9 cellular contexts compared by ENCODE assay signal in genomic region chr10:117217196-117217761, GRCh38. TPM values are rescaled to one million over a fixed set of nuclear protein-coding genes. Genes with fewer than 3 reads are reported as not detected.
A peak's percentile ranks its signal among the peaks of the same experiment; 100 is the strongest.
DNase-seq lines count a peak whose midpoint lies in the region; ATAC-seq and TF ChIP-seq lines count a peak whose summit lies in the region.
"Had no signal": no experiment of that assay in that cellular context is flagged by ENCODE, and none has a peak within 500 bp of the region (broad histone marks: within the 10 kb centered on the region; RNA-seq: fewer than 3 reads in every experiment).

No MANE protein-coding gene starts in this region.

- H3K18ac ChIP-seq in mesendoderm (ENCODE audit: low read length), result no peak overlapping the region

- no peak overlapping the region for H2AFZ ChIP-seq in OCI-LY3 (ENCODE audit: low read depth, low read length)
- H2AFZ ChIP-seq in mammary epithelial cell (ENCODE audit: low read depth, low read length), result peak overlapping the region; percentile 97

- no peak overlapping the region for H4K8ac ChIP-seq in mesendoderm (ENCODE audit: low read depth, low read length)

- BruUV-seq in mammary epithelial cell (replicated peaks; lab: Mats Ljungman, UMichigan), result no TSS peak

- H3K4me2 ChIP-seq in OCI-LY3 (ENCODE audit: low read length) (0 out of 2 replicates have a peak overlapping the region, but pooled peaks have one; percentile 72), mammary epithelial cell (ENCODE audit: insufficient read depth, low read depth, low read length) (peak overlapping the region; percentile 98), mesendoderm (ENCODE audit: low read length) (peak overlapping the region; percentile 53)

- H3K56ac ChIP-seq in mesendoderm (ENCODE audit: low read length), result peak overlapping the region; percentile 83

- no peaks in the 10 kb centered on the region for H3K79me2 ChIP-seq in OCI-LY3 (ENCODE audit: low read length)
- H3K79me2 ChIP-seq in mammary epithelial cell (ENCODE audit: insufficient read depth, low read length), result no peaks in the 10 kb centered on the region
- no peaks in the 10 kb centered on the region for H3K79me2 ChIP-seq in mesendoderm (ENCODE audit: control insufficient read depth, insufficient read depth, low read length)

- no peak for TF ChIP-seq POLR2A in uterus (IDR thresholded peaks at IDR 0.05)

- in situ Hi-C loops in mammary epithelial cell (cut with MboI; ENCODE audit: low sequenced_read_pairs in 2 of 2), result loop anchor here in 1 of 2 donors (5.0 to 25.0 kb wide), 2 partner anchors 100 to 1020 kb away; no protein-coding TSS in a partner anchor

- H3K9ac ChIP-seq in OCI-LY3 (ENCODE audit: low read length), result no peak overlapping the region
- no peak overlapping the region for H3K9ac ChIP-seq in mammary epithelial cell (ENCODE audit: insufficient read depth, low read length)
- H3K9ac ChIP-seq in mesendoderm (ENCODE audit: low read length), result peak overlapping the region; percentile 47

- H3K4ac ChIP-seq in mesendoderm (ENCODE audit: low read depth, low read length), result no peak overlapping the region

- DNase-seq in GM03348 (ENCODE audit: low spot score) (peak; percentile 42), mammary epithelial cell (no peak), mesendoderm (peak; percentile 77), uterus (no peak), medulla oblongata (ENCODE audit: extremely low spot score) (no peak)

- H3K4me3 ChIP-seq in OCI-LY3 (ENCODE audit: low read length) (no peak overlapping the region), mammary epithelial cell (replicated peaks in 1 of 3; ENCODE audit: insufficient read depth in 1 of 3, low read depth in 2 of 3, low read length in 3 of 3) (peak overlapping the region; percentile 51 to 68 (median 56)), mesendoderm (ENCODE audit: low read length) (no peak overlapping the region), uterus (peak overlapping the region; percentile 25 to 33)

- no peak overlapping the region for H2AK5ac ChIP-seq in mesendoderm (ENCODE audit: low read length)

- H3K36me3 ChIP-seq in OCI-LY3 (replicated peaks; ENCODE audit: low read depth, low read length) (no peaks in the 10 kb centered on the region), mammary epithelial cell (ENCODE audit: insufficient read depth, low read length) (no peaks in the 10 kb centered on the region), mesendoderm (ENCODE audit: control insufficient read depth, insufficient read depth, low read length) (no peaks in the 10 kb centered on the region), uterus (no peaks in the 10 kb centered on the region)

- no peaks in the 10 kb centered on the region for H4K20me1 ChIP-seq in OCI-LY3 (ENCODE audit: insufficient read depth, low read length)
- H4K20me1 ChIP-seq in mammary epithelial cell (ENCODE audit: insufficient read depth, low read length), result no peaks in the 10 kb centered on the region

- H4K5ac ChIP-seq in mesendoderm (ENCODE audit: low read length), result no peak overlapping the region

- H2BK15ac ChIP-seq in mesendoderm (replicated peaks; ENCODE audit: low read depth), result no peak overlapping the region

- 32% methylated on average over 16 of the region's 22 CpGs for WGBS in mammary epithelial cell (ENCODE audit: low coverage, missing lambda C conversion rate)
- no CpG with 5 or more reads among the region's 22 CpGs for WGBS in mesendoderm (ENCODE audit: extremely low coverage, insufficient coverage, low lambda C conversion rate)

- intact Hi-C loops in mammary epithelial cell (cut with micrococcal nuclease) (loop anchor here (2.0 to 10.0 kb wide), 3 partner anchors 158 to 1028 kb away; partner anchors contain the start of gene PDZD8), uterus (cut with DNase I; ENCODE audit: low total_unique reads) (no loop called here)

- H3K27ac ChIP-seq in OCI-LY3 (ENCODE audit: low read length) (no peak overlapping the region), mammary epithelial cell (ENCODE audit: insufficient read depth, low read depth, low read length) (no peak overlapping the region), mesendoderm (ENCODE audit: low read depth, low read length) (no peak overlapping the region), uterus (no peak overlapping the region)
- H3K27ac ChIP-seq: VCaP had no signal

- CTCF ChIA-PET in mammary epithelial cell (lab: Charles Lee; ENCODE audit: low non-redundant PET), result interaction anchor here (0.6 to 1.9 kb wide), 3 partner anchors 102 to 286 kb away, joined by 9 to 18 read pairs (median 17); no protein-coding TSS in a partner anchor

- H2BK120ac ChIP-seq in mesendoderm (ENCODE audit: low read depth, low read length), result no peak overlapping the region

- H2BK5ac ChIP-seq in mesendoderm (ENCODE audit: low read length), result no peak overlapping the region

- H3K4me1 ChIP-seq in OCI-LY3 (ENCODE audit: low read length), result no peaks in the 10 kb centered on the region
- peaks cover 18% of the 10 kb centered on the region for H3K4me1 ChIP-seq in mammary epithelial cell (ENCODE audit: insufficient read depth, low read length)
- no peaks in the 10 kb centered on the region for H3K4me1 ChIP-seq in mesendoderm (ENCODE audit: control insufficient read depth, low read depth, low read length)
- peaks cover 0 to 3% of the 10 kb centered on the region in 2 donors for H3K4me1 ChIP-seq in uterus

- TF ChIP-seq CTCF in OCI-LY3 (IDR thresholded peaks at IDR 0.05; ENCODE audit: low read depth, low read length) (no peak), mammary epithelial cell (conservative IDR thresholded peaks at IDR 0.05 in 1 of 2, IDR thresholded peaks at IDR 0.05 in 1 of 2; ENCODE audit: extremely low read depth in 1 of 2, insufficient read depth in 1 of 2, low read depth in 1 of 2, low read length in 2 of 2) (no peak), uterus (IDR thresholded peaks at IDR 0.05) (no peak)

- ATAC-seq in GM21723 (IDR thresholded peaks at IDR 0.05; ENCODE audit: unreplicated experiment), result peak; percentile 54
- no peak for ATAC-seq in HG03108 (IDR thresholded peaks at IDR 0.05; ENCODE audit: unreplicated experiment)

- H3K27me3 ChIP-seq in OCI-LY3 (ENCODE audit: low read depth, low read length) (0 out of 2 replicates have a peak, but pooled peaks cover 6% of the 10 kb centered on the region), mammary epithelial cell (ENCODE audit: insufficient read depth, low read length) (no peaks in the 10 kb centered on the region), mesendoderm (ENCODE audit: insufficient read depth, low read length, poor library complexity) (no peaks in the 10 kb centered on the region), uterus (no peaks in the 10 kb centered on the region)

- dilution Hi-C loops in mammary epithelial cell (cut with HindIII; ENCODE audit: low sequenced_read_pairs), result no loop called here

- no peaks in the 10 kb centered on the region for H3K79me1 ChIP-seq in mesendoderm (ENCODE audit: low read length)

- H3K23ac ChIP-seq in mesendoderm (ENCODE audit: low read length), result no peak overlapping the region

- no peaks in the 10 kb centered on the region for H3K9me3 ChIP-seq in OCI-LY3 (ENCODE audit: insufficient read depth, low read length)
- no peaks in the 10 kb centered on the region for H3K9me3 ChIP-seq in mammary epithelial cell (replicated peaks; ENCODE audit: insufficient read depth, low read length)
- no peaks in the 10 kb centered on the region for H3K9me3 ChIP-seq in uterus

RNA-seq across cellular contexts. Expression of gene KCNK18, which starts 20.0 kb away (rescaled TPM):
- total RNA-seq in mammary epithelial cell, result not detected
- polyA plus RNA-seq in mammary epithelial cell, result not detected
- not detected for polyA minus RNA-seq in mammary epithelial cell
- polyA plus RNA-seq in mesendoderm (2013, experiment 1 of 2), result not detected
- polyA plus RNA-seq in mesendoderm (2013, experiment 2 of 2), result not detected
- not detected for total RNA-seq in uterus

RNA-seq across cellular contexts. Expression of gene SLC18A2, which starts 23.6 kb away (rescaled TPM):
- total RNA-seq in mammary epithelial cell, result under 1 TPM in 1 of 2 donors, not detected in 1; under 0.01 TPM
- not detected for polyA plus RNA-seq in mammary epithelial cell
- not detected for polyA minus RNA-seq in mammary epithelial cell
- 0.74 TPM for polyA plus RNA-seq in mesendoderm (2013, experiment 1 of 2)
- 0.77 TPM for polyA plus RNA-seq in mesendoderm (2013, experiment 2 of 2)
- 1 to 10 TPM in 2 of 4 donors, under 1 TPM in 2; 0.26 to 2.6 (median 0.70) TPM for total RNA-seq in uterus

Comparison
In these comparisons a context has a peak if more than half of its experiments do, and no peak if none do; other contexts are left out.
1. DNase-seq: peak in GM03348 (single experiment) and mesendoderm (single experiment); none in mammary epithelial cell (single experiment), uterus (0 of 2) and medulla oblongata (single experiment).
2. H3K4me3 ChIP-seq: peak in mammary epithelial cell (3 of 3) and uterus (2 of 2); none in OCI-LY3 (single experiment) and mesendoderm (single experiment).
3. Peak in every context shown above with its lines, with median percentiles within 50 percentile points of each other: H3K4me2 ChIP-seq.